ENCODE assay signal across 21 cellular contexts in genomic region chr4:4789462-4789861, GRCh38.
"Had no signal": no experiment of that assay in that cellular context is flagged by ENCODE, and none has a peak within 500 bp of the region (broad histone marks: within the 10 kb centered on the region; RNA-seq: fewer than 3 reads in every experiment).

No MANE protein-coding gene starts in this region.

- H3K9me3 ChIP-seq: ovary, prostate gland, thoracic aorta had no signal

- DNase-seq: activated CD4-positive, alpha-beta T cell treated with anti-CD3 and anti-CD28 coated beads, Interleukin-2, amount 10 ng/mL, durations not matched to agents 7 days and 5 days; activated CD4-positive, CD25-positive, alpha-beta regulatory T cell treated with anti-CD3 and anti-CD28 coated beads, Interleukin-2, amount 50 U/mL, for 72 hours; activated CD8-positive, alpha-beta T cell treated with anti-CD3 and anti-CD28 coated beads, Interleukin-2, amount 10 ng/mL, durations not matched to agents 7 days and 5 days; activated gamma-delta T cell; anterior cingulate cortex; body of pancreas; cortex of kidney; heart right ventricle; left colon; ovary; stimulated activated CD4-positive, alpha-beta T cell treated with anti-CD3 and anti-CD28 coated beads, Interleukin-2, amount 100 ng/mL, for 48 hours; stimulated activated CD8-positive, alpha-beta memory T cell treated with anti-CD3 and anti-CD28 coated beads, Interleukin-4, amount 100 ng/mL, for 48 hours; stimulated activated naive CD4-positive, alpha-beta T cell treated with Interleukin-2 at 50 U/mL for 16 hours; upper lobe of left lung; WERI-Rb-1 had no signal

- FAIRE-seq: keratinocyte had no signal

- H3K27ac ChIP-seq: body of pancreas, cardiac muscle cell, epithelial cell of prostate, heart right ventricle, neutrophil, ovary, prostate gland, thoracic aorta, upper lobe of left lung, WERI-Rb-1 had no signal

- H3K4me1 ChIP-seq: body of pancreas, heart right ventricle, prostate gland, upper lobe of left lung had no signal

- ATAC-seq: activated CD8-positive, alpha-beta T cell treated with anti-CD3 and anti-CD28 coated beads, Interleukin-2, amount 10 ng/mL, durations not matched to agents 7 days and 5 days; body of pancreas; heart right ventricle; left colon had no signal

- H3K4me3 ChIP-seq: body of pancreas, cardiac muscle cell, heart right ventricle, ovary, prostate gland, thoracic aorta, upper lobe of left lung had no signal

- H3K27me3 ChIP-seq: body of pancreas, cardiac muscle cell, neutrophil, ovary, upper lobe of left lung had no signal

- H3K36me3 ChIP-seq: cardiac muscle cell, heart right ventricle, neutrophil, ovary, prostate gland, thoracic aorta, upper lobe of left lung, WERI-Rb-1 had no signal
